20 cellular contexts compared by ENCODE assay signal in genomic region chr13:41833851-41834250, GRCh38.
"Had no signal": no experiment of that assay in that cellular context is flagged by ENCODE, and none has a peak within 500 bp of the region (broad histone marks: within the 10 kb centered on the region; RNA-seq: fewer than 3 reads in every experiment).

No MANE protein-coding gene starts in this region.

- H3K4me1 ChIP-seq: suprapubic skin, tibial nerve had no signal

- H3K4me3 ChIP-seq: heart left ventricle, mucosa of descending colon, stomach, suprapubic skin, tibial nerve had no signal

- H3K27ac ChIP-seq: stomach, suprapubic skin, tibial nerve had no signal

- ATAC-seq: mucosa of descending colon; sciatic nerve; stimulated activated effector memory CD8-positive, alpha-beta T cell treated with anti-CD3 and anti-CD28 coated beads, Interleukin-12 subunit alpha, Interleukin-12 subunit beta, amount 100 ng/mL, for 72 hours; T-helper 17 cell had no signal

- DNase-seq: activated CD4-positive, alpha-beta T cell treated with anti-CD3 and anti-CD28 coated beads for 4 hours; activated CD4-positive, alpha-beta T cell treated with anti-CD3 and anti-CD28 coated beads, Interleukin-2, amount 50 U/mL, for 48 hours; activated CD4-positive, CD25-positive, alpha-beta regulatory T cell; activated naive CD4-positive, alpha-beta T cell treated with Interleukin-2 at 50 U/mL for 16 hours; activated naive CD8-positive, alpha-beta T cell treated with anti-CD3 and anti-CD28 coated beads for 36 hours; activated T-cell treated with anti-CD3 and anti-CD28 coated beads, Interleukin-2, amount 50 U/mL, for 48 hours; cerebellar nuclear complex; cortex of kidney; effector CD4-positive, alpha-beta T cell; heart left ventricle; mesendoderm; mucosa of descending colon; small intestine; stimulated activated CD4-positive, alpha-beta T cell treated with anti-CD3 and anti-CD28 coated beads, Interleukin-2, amount 100 ng/mL, for 24 hours; stomach; T-helper 17 cell had no signal

- H3K27me3 ChIP-seq: heart left ventricle, stomach, suprapubic skin, tibial nerve had no signal

- H3K9me3 ChIP-seq: heart left ventricle, mucosa of descending colon, stomach, suprapubic skin, tibial nerve had no signal
